Comparison of ENCODE assay signal across 8 cellular contexts in the genomic region with DNA sequence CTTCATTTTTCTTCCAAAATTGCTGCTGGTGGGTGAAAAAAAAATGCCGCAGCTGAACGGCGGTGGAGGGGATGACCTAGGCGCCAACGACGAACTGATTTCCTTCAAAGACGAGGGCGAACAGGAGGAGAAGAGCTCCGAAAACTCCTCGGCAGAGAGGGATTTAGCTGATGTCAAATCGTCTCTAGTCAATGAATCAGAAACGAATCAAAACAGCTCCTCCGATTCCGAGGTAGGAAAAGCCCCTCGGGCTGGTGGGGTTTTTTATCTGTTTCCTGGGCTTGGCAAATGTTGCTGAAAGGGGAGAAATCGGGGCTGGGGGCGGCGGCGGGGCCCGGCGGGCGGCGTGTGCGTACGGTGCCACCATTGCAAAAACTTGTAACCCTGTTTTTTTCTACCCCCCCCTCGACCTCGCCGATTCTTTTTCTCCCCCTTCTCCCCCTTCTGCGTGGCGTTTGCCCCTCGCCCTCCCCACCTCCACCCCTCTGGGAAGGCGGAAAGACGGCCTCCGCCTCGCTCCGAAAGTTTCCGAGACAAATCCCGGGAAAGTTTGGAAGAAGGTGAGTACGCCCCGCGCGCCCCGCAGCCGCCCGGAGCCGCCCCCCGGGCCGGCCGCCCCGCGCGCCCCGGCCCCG. TPM values are rescaled to one million over a fixed set of nuclear protein-coding genes. Genes with fewer than 3 reads are reported as not detected.
DNase-seq lines count a peak whose midpoint lies in the region; ATAC-seq, FAIRE-seq and TF ChIP-seq lines count a peak whose summit lies in the region.

No MANE protein-coding gene starts in this region.

- H3K4me3 ChIP-seq in fibroblast of lung (replicated peaks in 1 of 4; ENCODE audit: control extremely low read depth in 1 of 4, insufficient read depth in 1 of 4, low read depth in 3 of 4, low read length in 4 of 4), result peak overlapping the region; percentile 74 to 93 (median 79)

- H3K9me3 Mint-ChIP-seq in CD4-positive, alpha-beta T cell, result no peaks in the 10 kb centered on the region
- no peaks in the 10 kb centered on the region for H3K9me3 Mint-ChIP-seq in activated CD8-positive, alpha-beta T cell treated with anti-CD3 and anti-CD28 coated beads, Interleukin-2, amount 10 ng/mL, durations not matched to agents 7 days and 5 days (ENCODE audit: insufficient read depth)
- H3K9me3 Mint-ChIP-seq in neural crest cell, result no peaks in the 10 kb centered on the region

- H3K79me2 ChIP-seq in fibroblast of lung (ENCODE audit: control insufficient read depth, insufficient read depth, low read length), result peaks cover 47% of the 10 kb centered on the region

- H3K27me3 Mint-ChIP-seq in CD4-positive, alpha-beta T cell, result peaks cover 56% of the 10 kb centered on the region
- H3K27me3 Mint-ChIP-seq in activated CD8-positive, alpha-beta T cell treated with anti-CD3 and anti-CD28 coated beads, Interleukin-2, amount 10 ng/mL, durations not matched to agents 7 days and 5 days (ENCODE audit: low read depth), result peaks cover 63% of the 10 kb centered on the region
- H3K27me3 Mint-ChIP-seq in neural crest cell (ENCODE audit: low read depth), result peaks cover 15% of the 10 kb centered on the region

- CTCF ChIA-PET in CD4-positive, alpha-beta T cell (lab: Charles Lee), result no interaction called here
- CTCF ChIA-PET in activated CD8-positive, alpha-beta T cell treated with anti-CD3 and anti-CD28 coated beads, Interleukin-2, amount 10 ng/mL, durations not matched to agents 7 days and 5 days (lab: Charles Lee), result no interaction called here

- no peak for FAIRE-seq in GM19239 (lab: Jason Lieb, UNC)

- intact Hi-C loops in CD4-positive, alpha-beta T cell (cut with DNase I, micrococcal nuclease), result no loop called here

- H3K9ac ChIP-seq in fibroblast of lung (ENCODE audit: insufficient read depth, low read length), result peak overlapping the region; percentile 82

- H3K4me2 ChIP-seq in fibroblast of lung (ENCODE audit: extremely low read depth, insufficient read depth, low read length), result peak overlapping the region; percentile 54

- no peaks in the 10 kb centered on the region for H3K36me3 ChIP-seq in fibroblast of lung (ENCODE audit: control insufficient read depth, insufficient read depth, low read length)

- ATAC-seq in CD4-positive, alpha-beta T cell (ENCODE audit: poor library complexity), result no peak
- ATAC-seq in activated CD8-positive, alpha-beta T cell treated with anti-CD3 and anti-CD28 coated beads, Interleukin-2, amount 10 ng/mL, durations not matched to agents 7 days and 5 days, result peak; percentile 21
- ATAC-seq in HG03442 (IDR thresholded peaks at IDR 0.05; ENCODE audit: unreplicated experiment) (no peak), HG02840 (IDR thresholded peaks at IDR 0.05; ENCODE audit: low FRiP score, unreplicated experiment) (no peak)

- H3K4me3 Mint-ChIP-seq in CD4-positive, alpha-beta T cell, result peak overlapping the region; percentile 95
- H3K4me3 Mint-ChIP-seq in activated CD8-positive, alpha-beta T cell treated with anti-CD3 and anti-CD28 coated beads, Interleukin-2, amount 10 ng/mL, durations not matched to agents 7 days and 5 days, result peak overlapping the region; percentile 71
- peak overlapping the region; percentile 98 for H3K4me3 Mint-ChIP-seq in neural crest cell

- peak in 1 of 10 experiments; percentile 35 for DNase-seq in CD4-positive, alpha-beta T cell
- DNase-seq in Kasumi-1 (lab: John Stamatoyannopoulos, UW) (peak; percentile 45 to 69), fibroblast of lung (ENCODE audit: low read depth in 2 of 2) (peak; percentile 43 to 53), neural crest cell (ENCODE audit: low read depth, low spot score) (peak; percentile 29), GM19239 (ENCODE audit: insufficient read length, low spot score) (no peak)
- DNase-seq in activated CD8-positive, alpha-beta T cell treated with anti-CD3 and anti-CD28 coated beads, Interleukin-2, amount 10 ng/mL, durations not matched to agents 7 days and 5 days, result no peak

- H3K36me3 Mint-ChIP-seq in CD4-positive, alpha-beta T cell (ENCODE audit: low read depth), result peaks cover 19% of the 10 kb centered on the region
- H3K36me3 Mint-ChIP-seq in activated CD8-positive, alpha-beta T cell treated with anti-CD3 and anti-CD28 coated beads, Interleukin-2, amount 10 ng/mL, durations not matched to agents 7 days and 5 days (ENCODE audit: low read depth), result peaks cover 3% of the 10 kb centered on the region
- H3K36me3 Mint-ChIP-seq in neural crest cell (ENCODE audit: low read depth), result no peaks in the 10 kb centered on the region

- H3K27ac ChIP-seq in CD4-positive, alpha-beta T cell (ENCODE audit: low read depth, low read length), result no peak overlapping the region
- H3K27ac ChIP-seq in fibroblast of lung (ENCODE audit: insufficient read depth, low read length), result peak overlapping the region; percentile 91

- H3K9me3 ChIP-seq in CD4-positive, alpha-beta T cell (ENCODE audit: control insufficient read depth, low read length), result no peaks in the 10 kb centered on the region
- no peaks in the 10 kb centered on the region for H3K9me3 ChIP-seq in fibroblast of lung (ENCODE audit: control insufficient read depth, insufficient read depth, low read depth, low read length)

- H2AFZ ChIP-seq in fibroblast of lung (ENCODE audit: low read length), result no peak overlapping the region

- H4K20me1 ChIP-seq in fibroblast of lung (ENCODE audit: control insufficient read depth, extremely low read depth, insufficient read depth, low read length), result no peaks in the 10 kb centered on the region

- peaks cover 42% of the 10 kb centered on the region for H3K27me3 ChIP-seq in CD4-positive, alpha-beta T cell (ENCODE audit: control insufficient read depth, insufficient read depth, low read length)
- no peaks in the 10 kb centered on the region for H3K27me3 ChIP-seq in fibroblast of lung (ENCODE audit: control insufficient read depth, insufficient read depth, low read length)

- H3K4me1 ChIP-seq in fibroblast of lung (ENCODE audit: control insufficient read depth, extremely low read depth, insufficient read depth, low read length), result peaks cover 3% of the 10 kb centered on the region

- TF ChIP-seq CTCF in CD4-positive, alpha-beta T cell (IDR thresholded peaks at IDR 0.05), result no peak
- TF ChIP-seq CTCF in fibroblast of lung (conservative IDR thresholded peaks at IDR 0.05 in 1 of 2, IDR thresholded peaks at IDR 0.05 in 1 of 2; ENCODE audit: low read depth in 1 of 2, low read length in 2 of 2) (no peak), neural crest cell (conservative IDR thresholded peaks at IDR 0.05) (no peak)

- POLR2A ChIA-PET in CD4-positive, alpha-beta T cell (lab: Charles Lee), result interaction anchor here (1.1 kb wide), 1 partner anchor 1223 kb away, joined by 3 read pairs; a partner anchor contains a TSS
- POLR2A ChIA-PET in activated CD8-positive, alpha-beta T cell treated with anti-CD3 and anti-CD28 coated beads, Interleukin-2, amount 10 ng/mL, durations not matched to agents 7 days and 5 days (lab: Charles Lee), result no interaction called here

- H3K4me1 Mint-ChIP-seq in CD4-positive, alpha-beta T cell (ENCODE audit: low read depth), result peaks cover 41% of the 10 kb centered on the region
- H3K4me1 Mint-ChIP-seq in activated CD8-positive, alpha-beta T cell treated with anti-CD3 and anti-CD28 coated beads, Interleukin-2, amount 10 ng/mL, durations not matched to agents 7 days and 5 days (ENCODE audit: low read depth), result peaks cover 20% of the 10 kb centered on the region
- peaks cover 64% of the 10 kb centered on the region for H3K4me1 Mint-ChIP-seq in neural crest cell

- peak overlapping the region; percentile 79 for H3K27ac Mint-ChIP-seq in CD4-positive, alpha-beta T cell
- H3K27ac Mint-ChIP-seq in activated CD8-positive, alpha-beta T cell treated with anti-CD3 and anti-CD28 coated beads, Interleukin-2, amount 10 ng/mL, durations not matched to agents 7 days and 5 days, result no peak overlapping the region
- peak overlapping the region; percentile 100 for H3K27ac Mint-ChIP-seq in neural crest cell (ENCODE audit: unreplicated experiment)

RNA-seq across cellular contexts. Expression of a gene that starts 0.8 kb away (rescaled TPM):
- total RNA-seq in CD4-positive, alpha-beta T cell, result 1 to 10 TPM; 4.2 to 4.4 TPM
- under 1 TPM; 0.26 to 0.42 TPM for total RNA-seq in activated CD8-positive, alpha-beta T cell treated with anti-CD3 and anti-CD28 coated beads, Interleukin-2, amount 10 ng/mL, durations not matched to agents 7 days and 5 days
- 4.1 and 5.0 TPM in 2 replicates for total RNA-seq in fibroblast of lung
- polyA plus RNA-seq in fibroblast of lung, result 3.4 and 4.7 TPM in 2 replicates
- 12.4 and 15.6 TPM in 2 replicates for polyA plus RNA-seq in fibroblast of lung (2012)
- polyA minus RNA-seq in fibroblast of lung (ENCODE audit: low replicate concordance), result 14.9 and 19.3 TPM in 2 replicates
- 34.8 and 39.7 TPM in 2 replicates for total RNA-seq in neural crest cell

Comparison
In these comparisons a context has a peak if more than half of its experiments do, and no peak if none do; other contexts are left out.
1. DNase-seq: peak in Kasumi-1 (2 of 2), fibroblast of lung (2 of 2) and neural crest cell (single experiment); none in activated CD8-positive, alpha-beta T cell treated with anti-CD3 and anti-CD28 coated beads, Interleukin-2, amount 10 ng/mL, durations not matched to agents 7 days and 5 days (single experiment) and GM19239 (single experiment).
2. Peak in every context shown above with its lines, with median percentiles within 50 percentile points of each other: H3K4me3 Mint-ChIP-seq.